1 cellular context compared by ENCODE assay signal in the genomic region with DNA sequence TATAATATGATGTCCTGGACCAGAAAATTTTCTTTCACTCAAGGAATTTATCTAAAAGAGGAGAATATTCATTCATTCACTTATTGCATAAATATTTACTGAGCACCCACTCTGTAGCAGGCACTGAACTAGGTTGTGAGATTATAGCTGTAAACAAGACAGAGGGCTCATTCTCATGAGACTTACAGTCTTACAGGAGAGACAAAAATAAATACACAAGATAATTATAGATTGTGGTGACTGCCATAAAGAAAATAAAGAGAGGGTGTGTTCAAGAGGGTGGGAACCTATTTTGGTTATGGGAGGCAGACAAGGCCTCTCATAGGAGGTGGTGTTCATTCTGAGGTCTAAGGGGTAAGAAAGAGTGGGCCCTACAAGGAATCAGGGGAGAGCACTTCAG.
TF ChIP-seq lines count a peak whose summit lies in the region.

No MANE protein-coding gene starts in this region.

TF ChIP-seq in HEK293, 187 proteins besides CTCF, POLR2A, EP300 and RAD21 (continued from another document):
- TF ChIP-seq, protein P1, sequence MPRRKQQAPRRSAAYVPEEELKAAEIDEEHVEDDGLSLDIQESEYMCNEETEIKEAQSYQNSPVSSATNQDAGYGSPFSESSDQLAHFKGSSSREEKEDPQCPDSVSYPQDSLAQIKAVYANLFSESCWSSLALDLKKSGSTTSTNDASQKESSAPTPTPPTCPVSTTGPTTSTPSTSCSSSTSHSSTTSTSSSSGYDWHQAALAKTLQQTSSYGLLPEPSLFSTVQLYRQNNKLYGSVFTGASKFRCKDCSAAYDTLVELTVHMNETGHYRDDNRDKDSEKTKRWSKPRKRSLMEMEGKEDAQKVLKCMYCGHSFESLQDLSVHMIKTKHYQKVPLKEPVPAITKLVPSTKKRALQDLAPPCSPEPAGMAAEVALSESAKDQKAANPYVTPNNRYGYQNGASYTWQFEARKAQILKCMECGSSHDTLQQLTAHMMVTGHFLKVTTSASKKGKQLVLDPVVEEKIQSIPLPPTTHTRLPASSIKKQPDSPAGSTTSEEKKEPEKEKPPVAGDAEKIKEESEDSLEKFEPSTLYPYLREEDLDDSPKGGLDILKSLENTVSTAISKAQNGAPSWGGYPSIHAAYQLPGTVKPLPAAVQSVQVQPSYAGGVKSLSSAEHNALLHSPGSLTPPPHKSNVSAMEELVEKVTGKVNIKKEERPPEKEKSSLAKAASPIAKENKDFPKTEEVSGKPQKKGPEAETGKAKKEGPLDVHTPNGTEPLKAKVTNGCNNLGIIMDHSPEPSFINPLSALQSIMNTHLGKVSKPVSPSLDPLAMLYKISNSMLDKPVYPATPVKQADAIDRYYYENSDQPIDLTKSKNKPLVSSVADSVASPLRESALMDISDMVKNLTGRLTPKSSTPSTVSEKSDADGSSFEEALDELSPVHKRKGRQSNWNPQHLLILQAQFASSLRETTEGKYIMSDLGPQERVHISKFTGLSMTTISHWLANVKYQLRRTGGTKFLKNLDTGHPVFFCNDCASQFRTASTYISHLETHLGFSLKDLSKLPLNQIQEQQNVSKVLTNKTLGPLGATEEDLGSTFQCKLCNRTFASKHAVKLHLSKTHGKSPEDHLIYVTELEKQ (tag by site-specific recombination; IDR thresholded peaks at IDR 0.05; ENCODE audit: borderline replicate concordance): no peak
- no peak for TF ChIP-seq ZNF341 (tag by site-specific recombination; IDR thresholded peaks at IDR 0.05; ENCODE audit: low read depth)
- TF ChIP-seq MYNN (tag by site-specific recombination; IDR thresholded peaks at IDR 0.05; ENCODE audit: borderline replicate concordance): no peak
- TF ChIP-seq ZNF133 (tag by site-specific recombination; IDR thresholded peaks at IDR 0.05): no peak
- TF ChIP-seq ZSCAN23 (tag by site-specific recombination; IDR thresholded peaks at IDR 0.05): no peak
